Comparison of ENCODE assay signal across 19 cellular contexts in genomic region chr5:42495908-42496307, GRCh38.
DNase-seq lines count a peak whose midpoint lies in the region.
"Had no signal": no experiment of that assay in that cellular context is flagged by ENCODE, and none has a peak within 500 bp of the region (broad histone marks: within the 10 kb centered on the region; RNA-seq: fewer than 3 reads in every experiment).

No MANE protein-coding gene starts in this region.

- no peaks in the 10 kb centered on the region for H3K27me3 ChIP-seq in GM23248 (replicated peaks; ENCODE audit: insufficient read depth)

- no peaks in the 10 kb centered on the region for H4K20me1 ChIP-seq in GM23248 (ENCODE audit: insufficient read depth)

- no peaks in the 10 kb centered on the region for H3K9me2 ChIP-seq in GM23248 (ENCODE audit: insufficient read depth)

- no peak overlapping the region for H3K9ac ChIP-seq in GM23248

- in situ Hi-C loops in GM23248 (cut with MboI) = no loop called here

- H2AFZ ChIP-seq in GM23248 = no peak overlapping the region

- WGBS in GM23248 (ENCODE audit: low coverage in 1 of 2, low lambda C conversion rate in 2 of 2, missing lambda C conversion rate in 2 of 2), 2 experiments = 69 to 76% methylated on average over 2 of the region's 2 CpGs

- H3K27ac ChIP-seq in GM23248 = no peak overlapping the region

- no peaks in the 10 kb centered on the region for H3K79me2 ChIP-seq in GM23248 (ENCODE audit: insufficient read depth)

- DNase-seq in GM23248 (peak; percentile 40), NCI-H446 treated with DMSO at 0.1 percent for 48 hours (lab: John Stamatoyannopoulos, UW) (peak; percentile 70), fibroblast of gingiva (ENCODE audit: low read depth) (peak; percentile 34), kidney tubule cell (ENCODE audit: low spot score) (peak; percentile 13), epidermal melanocyte (ENCODE audit: insufficient read length, low spot score) (no peak), T-helper 9 cell (no peak), AG20443 (ENCODE audit: low spot score) (no peak), MV-4-11 (lab: John Stamatoyannopoulos, UW) (no peak)
- DNase-seq: ACHN; activated B cell treated with CpG ODN at 0.5 μM for 24 hours; activated CD4-positive, alpha-beta memory T cell treated with anti-CD3 and anti-CD28 coated beads, Interleukin-2, amount 10 ng/mL, durations not matched to agents 7 days and 5 days; activated naive CD4-positive, alpha-beta T cell treated with anti-CD3 and anti-CD28 coated beads for 36 hours; activated T-cell treated with anti-CD3 and anti-CD28 coated beads, Interleukin-2, amount 50 U/mL, for 24 hours; head of caudate nucleus; islet precursor cell; NCI-H1417 treated with DMSO at 0.1 percent for 48 hours; posterior cingulate gyrus; stimulated activated CD4-positive, alpha-beta T cell treated with anti-CD3 and anti-CD28 coated beads, Interleukin-4, amount 100 ng/mL, for 24 hours had no signal

- no peaks in the 10 kb centered on the region for H3K9me3 ChIP-seq in GM23248 (ENCODE audit: low read depth)

- no peak overlapping the region for H3K4me3 ChIP-seq in GM23248
- H3K4me3 ChIP-seq: smooth muscle cell had no signal

- H3F3A ChIP-seq in GM23248 (ENCODE audit: insufficient read depth) = no peaks in the 10 kb centered on the region

- H3K36me3 ChIP-seq in GM23248 (ENCODE audit: low read depth) = no peaks in the 10 kb centered on the region

- H3K4me2 ChIP-seq in GM23248 (ENCODE audit: unreplicated experiment) = no peak overlapping the region
- H3K4me2 ChIP-seq: smooth muscle cell had no signal

- no peaks in the 10 kb centered on the region for H3K4me1 ChIP-seq in GM23248 (ENCODE audit: insufficient read depth)

Comparison
In these comparisons a context has a peak if more than half of its experiments do, and no peak if none do; other contexts are left out.
1. DNase-seq: peak in GM23248 (single experiment), NCI-H446 treated with DMSO at 0.1 percent for 48 hours (single experiment), fibroblast of gingiva (single experiment) and kidney tubule cell (single experiment); none in epidermal melanocyte (single experiment), T-helper 9 cell (single experiment), AG20443 (single experiment) and MV-4-11 (single experiment).